11 cellular contexts compared by ENCODE assay signal in the genomic region with DNA sequence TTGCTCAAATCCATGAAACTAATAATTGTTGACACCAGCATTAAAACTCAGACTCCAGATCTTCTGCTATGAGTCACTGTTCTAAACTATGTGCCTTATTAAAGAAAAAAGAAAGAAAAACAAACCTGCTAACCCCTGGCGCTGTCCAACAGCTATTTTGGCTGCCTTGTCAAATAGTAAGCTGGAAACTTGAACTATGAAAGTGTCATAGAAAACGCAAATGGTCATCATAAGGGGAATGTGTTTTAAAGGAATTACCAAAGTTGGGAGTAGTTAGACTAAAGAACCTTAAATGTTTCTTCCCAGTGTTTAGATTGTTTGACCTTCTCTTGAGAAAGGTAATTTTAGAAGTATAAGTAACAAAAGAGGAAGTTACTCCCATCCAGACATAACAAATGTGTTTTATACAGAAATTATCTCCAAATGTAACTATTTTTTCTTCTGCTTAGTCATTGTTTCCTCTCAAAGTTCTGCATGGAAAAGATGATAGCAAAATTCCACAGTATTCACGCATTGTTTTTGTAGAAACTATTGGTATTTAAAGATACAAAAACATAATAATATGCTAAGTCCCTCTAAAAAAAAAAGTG.
DNase-seq lines count a peak whose midpoint lies in the region; ATAC-seq and TF ChIP-seq lines count a peak whose summit lies in the region.
"Had no signal": no experiment of that assay in that cellular context is flagged by ENCODE, and none has a peak within 500 bp of the region (broad histone marks: within the 10 kb centered on the region; RNA-seq: fewer than 3 reads in every experiment).

No MANE protein-coding gene starts in this region.

- TF ChIP-seq CTCF in cardiac muscle cell (IDR thresholded peaks at IDR 0.05; ENCODE audit: low read depth, low read length) (no peak), dorsolateral prefrontal cortex (IDR thresholded peaks at IDR 0.05 in 54 of 56, conservative IDR thresholded peaks at IDR 0.05 in 2 of 56; ENCODE audit: low read depth in 1 of 56, partially characterized antibody in 56 of 56) (no peak)

- intact Hi-C loops in dorsolateral prefrontal cortex (cut with DNase I): no loop called here

- no peak for TF ChIP-seq POLR2A in GM18505 (IDR thresholded peaks at IDR 0.05; ENCODE audit: borderline replicate concordance, extremely low read depth, insufficient read depth, insufficient read length)

- no peaks in the 10 kb centered on the region for H3K4me1 ChIP-seq in cardiac muscle cell (ENCODE audit: low read depth)
- H3K4me1 ChIP-seq in subcutaneous abdominal adipose tissue (ENCODE audit: control insufficient read depth in 5 of 5, insufficient read depth in 5 of 5, low read length in 5 of 5): peaks cover 0 to 8% (median 0%) of the 10 kb centered on the region in 5 donors
- H3K4me1 ChIP-seq: lower lobe of right lung had no signal

- no peak for TF ChIP-seq RAD21 in Ishikawa (IDR thresholded peaks at IDR 0.05; ENCODE audit: low read depth)

- H3K9me3 ChIP-seq in cardiac muscle cell (ENCODE audit: low read depth): no peaks in the 10 kb centered on the region
- H3K9me3 ChIP-seq in subcutaneous abdominal adipose tissue (ENCODE audit: control insufficient read depth in 5 of 5, low read length in 5 of 5): no peaks in the 10 kb centered on the region
- H3K9me3 ChIP-seq: lower lobe of right lung had no signal

- H3K27ac ChIP-seq in cardiac muscle cell (no peak overlapping the region), subcutaneous abdominal adipose tissue (ENCODE audit: low read depth, low read length) (peak overlapping the region; percentile 15), dorsolateral prefrontal cortex (no peak overlapping the region)
- H3K27ac ChIP-seq: lower lobe of right lung had no signal

- no peak overlapping the region for H3K9ac ChIP-seq in subcutaneous abdominal adipose tissue (ENCODE audit: low read length in 5 of 5)

- ATAC-seq in GM18505 (IDR thresholded peaks at IDR 0.05; ENCODE audit: unreplicated experiment) (no peak), HG03439 (IDR thresholded peaks at IDR 0.05; ENCODE audit: unreplicated experiment) (no peak)

- H3K4me3 ChIP-seq in cardiac muscle cell (no peak overlapping the region), subcutaneous abdominal adipose tissue (ENCODE audit: low read depth in 1 of 5, low read length in 5 of 5) (no peak overlapping the region), dorsolateral prefrontal cortex (no peak overlapping the region)
- H3K4me3 ChIP-seq: lower lobe of right lung had no signal

- H3K36me3 ChIP-seq in cardiac muscle cell: peaks cover 4% of the 10 kb centered on the region
- H3K36me3 ChIP-seq in subcutaneous abdominal adipose tissue (ENCODE audit: control insufficient read depth in 5 of 5, insufficient read depth in 5 of 5, low read length in 5 of 5): peaks cover 0 to 3% (median 0%) of the 10 kb centered on the region in 5 donors

- DNase-seq in amniotic stem cell (lab: John Stamatoyannopoulos, UW): peak; percentile 76
- peak; percentile 6 to 91 for DNase-seq in cardiac muscle cell (ENCODE audit: low read depth in 1 of 2, low spot score in 1 of 2)
- DNase-seq in cerebellum (ENCODE audit: low spot score): no peak
- no peak for DNase-seq in dorsolateral prefrontal cortex
- DNase-seq: activated CD4-positive, alpha-beta T cell treated with anti-CD3 and anti-CD28 coated beads, Interleukin-2, amount 10 ng/mL, durations not matched to agents 7 days and 5 days; caudate nucleus; lower lobe of right lung had no signal

- TF ChIP-seq EP300 in Ishikawa (IDR thresholded peaks at IDR 0.05; ENCODE audit: borderline replicate concordance): no peak

- H3K27me3 ChIP-seq in cardiac muscle cell (no peaks in the 10 kb centered on the region), subcutaneous abdominal adipose tissue (ENCODE audit: control insufficient read depth in 5 of 5, insufficient read depth in 4 of 5, low read length in 5 of 5) (no peaks in the 10 kb centered on the region), dorsolateral prefrontal cortex (peaks cover 0 to 3% (median 0%) of the 10 kb centered on the region in 45 donors)

TF ChIP-seq in Ishikawa, 13 proteins besides CTCF, POLR2A, EP300 and RAD21:
- no peak for TF ChIP-seq YY1 (IDR thresholded peaks at IDR 0.05; ENCODE audit: low read depth)
- TF ChIP-seq EGR1 (IDR thresholded peaks at IDR 0.05): no peak
- TF ChIP-seq CEBPB (IDR thresholded peaks at IDR 0.05): no peak
- no peak for TF ChIP-seq FOXM1 (IDR thresholded peaks at IDR 0.05; ENCODE audit: borderline replicate concordance, low read depth)
- TF ChIP-seq, protein P1, sequence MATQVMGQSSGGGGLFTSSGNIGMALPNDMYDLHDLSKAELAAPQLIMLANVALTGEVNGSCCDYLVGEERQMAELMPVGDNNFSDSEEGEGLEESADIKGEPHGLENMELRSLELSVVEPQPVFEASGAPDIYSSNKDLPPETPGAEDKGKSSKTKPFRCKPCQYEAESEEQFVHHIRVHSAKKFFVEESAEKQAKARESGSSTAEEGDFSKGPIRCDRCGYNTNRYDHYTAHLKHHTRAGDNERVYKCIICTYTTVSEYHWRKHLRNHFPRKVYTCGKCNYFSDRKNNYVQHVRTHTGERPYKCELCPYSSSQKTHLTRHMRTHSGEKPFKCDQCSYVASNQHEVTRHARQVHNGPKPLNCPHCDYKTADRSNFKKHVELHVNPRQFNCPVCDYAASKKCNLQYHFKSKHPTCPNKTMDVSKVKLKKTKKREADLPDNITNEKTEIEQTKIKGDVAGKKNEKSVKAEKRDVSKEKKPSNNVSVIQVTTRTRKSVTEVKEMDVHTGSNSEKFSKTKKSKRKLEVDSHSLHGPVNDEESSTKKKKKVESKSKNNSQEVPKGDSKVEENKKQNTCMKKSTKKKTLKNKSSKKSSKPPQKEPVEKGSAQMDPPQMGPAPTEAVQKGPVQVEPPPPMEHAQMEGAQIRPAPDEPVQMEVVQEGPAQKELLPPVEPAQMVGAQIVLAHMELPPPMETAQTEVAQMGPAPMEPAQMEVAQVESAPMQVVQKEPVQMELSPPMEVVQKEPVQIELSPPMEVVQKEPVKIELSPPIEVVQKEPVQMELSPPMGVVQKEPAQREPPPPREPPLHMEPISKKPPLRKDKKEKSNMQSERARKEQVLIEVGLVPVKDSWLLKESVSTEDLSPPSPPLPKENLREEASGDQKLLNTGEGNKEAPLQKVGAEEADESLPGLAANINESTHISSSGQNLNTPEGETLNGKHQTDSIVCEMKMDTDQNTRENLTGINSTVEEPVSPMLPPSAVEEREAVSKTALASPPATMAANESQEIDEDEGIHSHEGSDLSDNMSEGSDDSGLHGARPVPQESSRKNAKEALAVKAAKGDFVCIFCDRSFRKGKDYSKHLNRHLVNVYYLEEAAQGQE (IDR thresholded peaks at IDR 0.05; ENCODE audit: low read depth): peak; percentile 79
- TF ChIP-seq, protein P2, sequence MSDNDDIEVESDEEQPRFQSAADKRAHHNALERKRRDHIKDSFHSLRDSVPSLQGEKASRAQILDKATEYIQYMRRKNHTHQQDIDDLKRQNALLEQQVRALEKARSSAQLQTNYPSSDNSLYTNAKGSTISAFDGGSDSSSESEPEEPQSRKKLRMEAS (IDR thresholded peaks at IDR 0.05): no peak
- TF ChIP-seq ZBTB7A (IDR thresholded peaks at IDR 0.05; ENCODE audit: low read depth): no peak
TF ChIP-seq in Ishikawa: peak in this region for 1.

Comparison
In these comparisons a context has a peak if more than half of its experiments do, and no peak if none do; other contexts are left out.
1. DNase-seq: peak in amniotic stem cell (single experiment) and cardiac muscle cell (2 of 2); none in cerebellum (single experiment) and dorsolateral prefrontal cortex (0 of 10).